ENCODE assay signal across 1 cellular context in genomic region chr6:26745964-26746363, GRCh38.
TF ChIP-seq lines count a peak whose summit lies in the region.

No MANE protein-coding gene starts in this region.

TF ChIP-seq in K562, 482 proteins besides CTCF, POLR2A, EP300 and RAD21 (continued from another document):
- TF ChIP-seq ZNF592 (IDR thresholded peaks at IDR 0.05) (0 out of 2 replicates have a peak, but pooled peaks have one; percentile 21), SMARCA4 (IDR thresholded peaks at IDR 0.05) (peak; percentile 49; the same call in 1 of the 2 replicates), SMAD4 (CRISPR knock-in tag; conservative IDR thresholded peaks at IDR 0.05) (0 out of 2 replicates have a peak, but pooled peaks have one; percentile 34), FOSL1 (tag; conservative IDR thresholded peaks at IDR 0.05) (peak; percentile 87)
